ENCODE assay signal across 13 cellular contexts in genomic region chr17:42748906-42749798, GRCh38. TPM values are rescaled to one million over a fixed set of nuclear protein-coding genes. Genes with fewer than 3 reads are reported as not detected.
A peak's percentile ranks its signal among the peaks of the same experiment; 100 is the strongest.
DNase-seq lines count a peak whose midpoint lies in the region; ATAC-seq and TF ChIP-seq lines count a peak whose summit lies in the region.
"Had no signal": no experiment of that assay in that cellular context is flagged by ENCODE, and none has a peak within 500 bp of the region (broad histone marks: within the 10 kb centered on the region; RNA-seq: fewer than 3 reads in every experiment).

No MANE protein-coding gene starts in this region.

- in situ Hi-C loops in gastrocnemius medialis (cut with MboI; ENCODE audit: low sequenced_read_pairs in 4 of 4): no loop called here

- 56 to 69% (median 65%) methylated on average over 11 of the region's 11 CpGs for WGBS in heart left ventricle, 4 donors

- no peaks in the 10 kb centered on the region for H3K36me3 ChIP-seq in heart left ventricle
- no peaks in the 10 kb centered on the region for H3K36me3 ChIP-seq in right atrium auricular region
- H3K36me3 ChIP-seq in gastrocnemius medialis: no peaks in the 10 kb centered on the region

- H3K4me1 ChIP-seq in heart left ventricle: peaks cover 7 to 52% (median 39%) of the 10 kb centered on the region in 12 donors
- H3K4me1 ChIP-seq in right atrium auricular region: peaks cover 0 to 40% of the 10 kb centered on the region in 2 donors
- peaks cover 13 to 14% of the 10 kb centered on the region in 2 donors for H3K4me1 ChIP-seq in gastrocnemius medialis
- H3K4me1 ChIP-seq: foreskin keratinocyte had no signal

- TF ChIP-seq CTCF in heart left ventricle (IDR thresholded peaks at IDR 0.05): peak in 1 of 12 donors; percentile 4
- TF ChIP-seq CTCF in right atrium auricular region (IDR thresholded peaks at IDR 0.05): no peak
- TF ChIP-seq CTCF in gastrocnemius medialis (IDR thresholded peaks at IDR 0.05 in 4 of 5, conservative IDR thresholded peaks at IDR 0.05 in 1 of 5): no peak

- H3K4me3 ChIP-seq in heart left ventricle (no peak overlapping the region), right atrium auricular region (no peak overlapping the region), gastrocnemius medialis (no peak overlapping the region)

- H3K9me3 ChIP-seq in heart left ventricle (no peaks in the 10 kb centered on the region), right atrium auricular region (no peaks in the 10 kb centered on the region), gastrocnemius medialis (no peaks in the 10 kb centered on the region)

- ATAC-seq in heart left ventricle: peak in 1 of 4 donors; percentile 35
- ATAC-seq in Right ventricle myocardium superior (ENCODE audit: poor library complexity): no peak
- no peak for ATAC-seq in gastrocnemius medialis
- ATAC-seq in HG02588 (IDR thresholded peaks at IDR 0.05; ENCODE audit: unreplicated experiment): no peak
- no peak for ATAC-seq in GM21515 (IDR thresholded peaks at IDR 0.05; ENCODE audit: unreplicated experiment)
- ATAC-seq: foreskin keratinocyte had no signal

- no peak for DNase-seq in heart left ventricle
- DNase-seq in Right ventricle myocardium superior: no peak
- DNase-seq in right atrium auricular region (ENCODE audit: low spot score): no peak
- no peak for DNase-seq in gastrocnemius medialis
- no peak for DNase-seq in activated naive CD4-positive, alpha-beta T cell treated with anti-CD3 and anti-CD28 coated beads, Interleukin-2, amount 50 U/mL, for 16 hours
- DNase-seq in HK-2 (ENCODE audit: unreplicated experiment): no peak
- DNase-seq: activated CD4-positive, alpha-beta T cell treated with anti-CD3 and anti-CD28 coated beads for 1 hour; cortex of kidney; foreskin keratinocyte; stimulated activated CD4-positive, alpha-beta T cell treated with anti-CD3 and anti-CD28 coated beads, Interleukin-4, amount 100 ng/mL, for 4 hours; stimulated activated naive CD4-positive, alpha-beta T cell had no signal

- TF ChIP-seq POLR2A in heart left ventricle (IDR thresholded peaks at IDR 0.05) (no peak), gastrocnemius medialis (IDR thresholded peaks at IDR 0.05) (peak in 1 of 2 donors; percentile 17)

- intact Hi-C loops in heart left ventricle (cut with DNase I) (loop anchor here in 2 of 10 donors (2.0 to 10.0 kb wide), 2 partner anchors 14 to 76 kb away; partner anchors contain the start of gene BECN1 (in 1 of the 2)), Right ventricle myocardium superior (cut with DNase I) (no loop called here), gastrocnemius medialis (cut with DNase I; ENCODE audit: low total_unique reads) (no loop called here)

- peaks cover 0 to 2% (median 0%) of the 10 kb centered on the region in 9 donors for H3K27me3 ChIP-seq in heart left ventricle
- no peaks in the 10 kb centered on the region for H3K27me3 ChIP-seq in right atrium auricular region
- no peaks in the 10 kb centered on the region for H3K27me3 ChIP-seq in gastrocnemius medialis

- H3K27ac ChIP-seq in heart left ventricle (peak overlapping the region in 11 of 12 donors; percentile 40 to 84 (median 58)), right atrium auricular region (peak overlapping the region; percentile 48), gastrocnemius medialis (peak overlapping the region; percentile 62 to 68 (median 66))
- H3K27ac ChIP-seq: foreskin keratinocyte had no signal

RNA-seq across cellular contexts. Expression of gene EZH1, which starts 4.3 kb away (rescaled TPM):
- total RNA-seq in heart left ventricle (10 to 100 TPM; 29.7 to 50.2 (median 41.5) TPM), Right ventricle myocardium superior (47.2 TPM), right atrium auricular region (10 to 100 TPM; 30.5 to 32.5 TPM), gastrocnemius medialis (10 to 100 TPM; 32.6 to 55.2 (median 47.5) TPM)
- 10 to 100 TPM; 18.8 to 23.8 TPM for polyA plus RNA-seq in heart left ventricle

RNA-seq across cellular contexts. Expression of gene RAMP2, which starts 11.9 kb away (rescaled TPM):
- total RNA-seq in heart left ventricle (10 to 100 TPM; 31.2 to 58.3 (median 39.7) TPM), Right ventricle myocardium superior (38.2 TPM), right atrium auricular region (10 to 100 TPM; 28.9 to 35.2 TPM), gastrocnemius medialis (10 to 100 TPM; 17.5 to 31.2 (median 20.7) TPM)
- 10 to 100 TPM; 33.1 to 82.0 TPM for polyA plus RNA-seq in heart left ventricle
- total RNA-seq: foreskin keratinocyte had no signal

RNA-seq across cellular contexts. Expression of gene VPS25, which starts 24.1 kb away (rescaled TPM):
- total RNA-seq in heart left ventricle (10 to 100 TPM; 32.7 to 50.4 (median 37.9) TPM), Right ventricle myocardium superior (30.3 TPM), right atrium auricular region (10 to 100 TPM; 37.9 to 39.8 TPM), gastrocnemius medialis (10 to 100 TPM; 44.8 to 54.6 (median 53.5) TPM)
- polyA plus RNA-seq in heart left ventricle: 10 to 100 TPM; 33.1 to 88.4 TPM

RNA-seq across cellular contexts. Expression of gene WNK4, which starts 31.3 kb away (rescaled TPM):
- total RNA-seq in heart left ventricle (1 to 10 TPM in 1 of 9 donors, not detected in 8; 1.2 TPM), Right ventricle myocardium superior (not detected), right atrium auricular region (under 1 TPM in 1 of 2 donors, not detected in 1; 0.08 TPM), gastrocnemius medialis (not detected)
- not detected for polyA plus RNA-seq in heart left ventricle

RNA-seq across cellular contexts. Expression of gene COA3, which starts 49.4 kb away (rescaled TPM):
- total RNA-seq in heart left ventricle (10 to 100 TPM; 56.2 to 97.1 (median 71.8) TPM), Right ventricle myocardium superior (67.2 TPM), right atrium auricular region (10 to 100 TPM; 71.6 to 77.4 TPM), gastrocnemius medialis (100 to 1,000 TPM in 1 of 4 donors, 10 to 100 TPM in 3; 76.2 to 104 (median 86.8) TPM)
- polyA plus RNA-seq in heart left ventricle: 100 to 1,000 TPM; 110 to 136 TPM
